In the genomic region with DNA sequence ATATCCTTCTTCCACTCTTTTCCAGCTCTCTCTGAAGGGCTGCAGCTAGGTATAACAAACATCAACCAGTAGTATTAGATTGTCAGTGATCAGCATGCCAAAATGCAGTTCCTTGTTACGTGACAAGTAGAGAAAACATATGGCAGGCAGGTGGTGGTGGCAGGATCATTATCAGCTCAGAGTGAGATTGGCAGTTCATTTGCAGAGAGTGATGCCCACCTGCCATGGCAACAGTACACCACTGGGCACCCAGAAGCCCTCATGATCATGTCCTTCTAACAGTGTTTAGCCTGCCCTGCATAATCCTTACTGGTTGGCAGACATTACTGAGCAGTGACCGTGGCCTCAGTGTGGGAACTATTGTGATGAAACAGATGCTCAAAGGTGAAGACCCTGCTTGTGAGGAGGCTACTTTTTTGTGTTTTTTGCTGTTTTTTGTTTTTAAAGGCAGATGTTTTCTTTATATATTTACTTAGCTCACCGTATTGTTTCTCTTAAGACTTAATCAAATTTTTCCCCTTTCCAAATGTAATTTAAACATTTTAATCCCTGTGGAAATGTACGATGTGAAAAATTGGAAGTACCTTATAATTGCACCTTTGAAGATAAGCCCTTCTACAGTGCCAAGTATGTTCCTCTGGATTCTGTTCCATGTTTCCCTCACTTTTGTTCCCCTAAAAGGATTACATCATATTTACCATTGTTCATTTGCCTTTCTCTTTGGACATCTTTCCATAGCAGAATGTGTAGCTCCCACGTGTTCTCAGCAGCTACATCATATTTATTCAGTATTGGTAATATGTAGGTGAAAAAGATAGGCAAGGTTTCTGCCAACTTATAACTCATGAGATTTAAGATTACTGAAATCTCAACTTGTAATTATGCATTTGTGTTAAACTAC, we compare ENCODE assay signal across 17 cellular contexts.
DNase-seq lines count a peak whose midpoint lies in the region; ATAC-seq, FAIRE-seq and TF ChIP-seq lines count a peak whose summit lies in the region.
"Had no signal": no experiment of that assay in that cellular context is flagged by ENCODE, and none has a peak within 500 bp of the region (broad histone marks: within the 10 kb centered on the region; RNA-seq: fewer than 3 reads in every experiment).

No MANE protein-coding gene starts in this region.

- H3K9me3 Mint-ChIP-seq in astrocyte (ENCODE audit: unreplicated experiment), result no peaks in the 10 kb centered on the region

- no peak overlapping the region for H2AFZ ChIP-seq in Karpas-422 (ENCODE audit: low read length)
- no peak overlapping the region for H2AFZ ChIP-seq in astrocyte (ENCODE audit: low read depth, low read length)

- H3K4me2 ChIP-seq in Karpas-422 (ENCODE audit: low read depth, low read length, poor library complexity, severe bottlenecking), result no peak overlapping the region
- H3K4me2 ChIP-seq in astrocyte (ENCODE audit: low read length), result no peak overlapping the region

- ATAC-seq in GM18870 (IDR thresholded peaks at IDR 0.05; ENCODE audit: unreplicated experiment), result no peak
- ATAC-seq: activated naive CD4-positive, alpha-beta T cell treated with anti-CD3 and anti-CD28 coated beads, Interleukin-2, amount 50 U/mL, for 72 hours; lower lobe of right lung had no signal

- H3K27ac Mint-ChIP-seq in astrocyte (ENCODE audit: unreplicated experiment), result peak overlapping the region; percentile 4
- H3K27ac Mint-ChIP-seq: activated naive CD4-positive, alpha-beta T cell treated with anti-CD3 and anti-CD28 coated beads, Interleukin-2, amount 50 U/mL, for 72 hours; immature natural killer cell had no signal

- H3K36me3 ChIP-seq in Karpas-422 (ENCODE audit: insufficient read depth, low read length) (peaks cover 19% of the 10 kb centered on the region), astrocyte (ENCODE audit: insufficient read depth, low read length) (no peaks in the 10 kb centered on the region)
- H3K36me3 ChIP-seq: esophagus muscularis mucosa, heart left ventricle, lower lobe of right lung had no signal

- H3K9ac ChIP-seq in Karpas-422 (ENCODE audit: low read length), result peak overlapping the region; percentile 2; the same call in 1 of the 2 replicates
- H3K9ac ChIP-seq in astrocyte (ENCODE audit: low read length), result no peak overlapping the region

- no peaks in the 10 kb centered on the region for H4K20me1 ChIP-seq in Karpas-422 (ENCODE audit: insufficient read depth, low read depth, low read length)
- H4K20me1 ChIP-seq in astrocyte (ENCODE audit: insufficient read depth, low read length), result peaks cover 88% of the 10 kb centered on the region

- peaks cover 2% of the 10 kb centered on the region for H3K36me3 Mint-ChIP-seq in astrocyte (ENCODE audit: low read depth, unreplicated experiment)

- H3K9me3 ChIP-seq in Karpas-422 (ENCODE audit: low read length) (no peaks in the 10 kb centered on the region), astrocyte (ENCODE audit: insufficient read depth, low read depth, low read length) (no peaks in the 10 kb centered on the region)
- H3K9me3 ChIP-seq: esophagus muscularis mucosa, heart left ventricle, lower lobe of right lung, testis had no signal

- DNase-seq in Karpas-422 (peak; percentile 52), NCI-H2081 (lab: John Stamatoyannopoulos, UW) (peak; percentile 61 to 90), astrocyte (ENCODE audit: low read depth) (no peak), myocyte (ENCODE audit: low read depth) (peak; percentile 66)
- no peak for DNase-seq in stimulated activated CD4-positive, alpha-beta T cell treated with anti-CD3 and anti-CD28 coated beads, Interleukin-4, amount 100 ng/mL, for 24 hours
- DNase-seq in stimulated activated naive CD4-positive, alpha-beta T cell treated with Interleukin-2 at 50 U/mL for 16 hours (lab: John Stamatoyannopoulos, UW), result no peak
- DNase-seq: activated CD4-positive, alpha-beta T cell treated with anti-CD3 and anti-CD28 coated beads, Interleukin-2, amount 50 U/mL, for 4 hours; heart left ventricle; immature natural killer cell; lower lobe of right lung; naive B cell; posterior cingulate gyrus; small intestine; testis had no signal

- H3K9me2 ChIP-seq in Karpas-422 (replicated peaks; ENCODE audit: insufficient read depth, low read length), result no peaks in the 10 kb centered on the region

- H3K27me3 ChIP-seq in Karpas-422 (ENCODE audit: low read length) (no peaks in the 10 kb centered on the region), astrocyte (ENCODE audit: insufficient read depth, low read length) (no peaks in the 10 kb centered on the region)
- H3K27me3 ChIP-seq: esophagus muscularis mucosa, heart left ventricle, testis had no signal

- no peak overlapping the region for H3K4me3 Mint-ChIP-seq in astrocyte (ENCODE audit: unreplicated experiment)
- H3K4me3 Mint-ChIP-seq: immature natural killer cell, naive B cell had no signal

- H3K79me2 ChIP-seq in Karpas-422 (ENCODE audit: low read length) (peaks cover 89% of the 10 kb centered on the region), astrocyte (ENCODE audit: insufficient read depth, low read length) (peaks cover 72% of the 10 kb centered on the region)

- TF ChIP-seq CTCF in astrocyte (IDR thresholded peaks at IDR 0.05; ENCODE audit: insufficient read depth, low read depth, low read length), result no peak

- H3K4me3 ChIP-seq in Karpas-422 (ENCODE audit: low read length), result no peak overlapping the region
- no peak overlapping the region for H3K4me3 ChIP-seq in astrocyte (ENCODE audit: insufficient read depth, low read depth, low read length)
- H3K4me3 ChIP-seq: esophagus muscularis mucosa, heart left ventricle, lower lobe of right lung, testis had no signal

- peaks cover 11% of the 10 kb centered on the region for H3K4me1 Mint-ChIP-seq in astrocyte (ENCODE audit: low read depth, unreplicated experiment)

- H3K27ac ChIP-seq in Karpas-422 (ENCODE audit: low read length) (peak overlapping the region; percentile 95), astrocyte (ENCODE audit: low read depth, low read length) (no peak overlapping the region)
- H3K27ac ChIP-seq: esophagus muscularis mucosa, heart left ventricle, lower lobe of right lung, testis had no signal

- no peaks in the 10 kb centered on the region for H3K27me3 Mint-ChIP-seq in astrocyte (ENCODE audit: low read depth, unreplicated experiment)
- H3K27me3 Mint-ChIP-seq: naive B cell had no signal

- FAIRE-seq in astrocyte (lab: Jason Lieb, UNC), result no peak
- FAIRE-seq: small intestine had no signal

- peaks cover 84% of the 10 kb centered on the region for H3K4me1 ChIP-seq in Karpas-422 (ENCODE audit: low read length)
- no peaks in the 10 kb centered on the region for H3K4me1 ChIP-seq in astrocyte (ENCODE audit: insufficient read depth, low read length)
- H3K4me1 ChIP-seq: lower lobe of right lung, testis had no signal

Comparison
In these comparisons a context has a peak if more than half of its experiments do, and no peak if none do; other contexts are left out.
1. DNase-seq: peak in Karpas-422 (single experiment), NCI-H2081 (2 of 2) and myocyte (single experiment); none in astrocyte (single experiment), stimulated activated CD4-positive, alpha-beta T cell treated with anti-CD3 and anti-CD28 coated beads, Interleukin-4, amount 100 ng/mL, for 24 hours (single experiment) and stimulated activated naive CD4-positive, alpha-beta T cell treated with Interleukin-2 at 50 U/mL for 16 hours (single experiment).